Comparison of ENCODE assay signal across 9 cellular contexts in genomic region chr5:180648658-180649296, GRCh38. TPM values are rescaled to one million over a fixed set of nuclear protein-coding genes. Genes with fewer than 3 reads are reported as not detected.
A peak's percentile ranks its signal among the peaks of the same experiment; 100 is the strongest.
DNase-seq lines count a peak whose midpoint lies in the region; ATAC-seq and TF ChIP-seq lines count a peak whose summit lies in the region.
"Had no signal": no experiment of that assay in that cellular context is flagged by ENCODE, and none has a peak within 500 bp of the region (broad histone marks: within the 10 kb centered on the region; RNA-seq: fewer than 3 reads in every experiment).

No MANE protein-coding gene starts in this region.

- H3K4me1 ChIP-seq in CD4-positive, CD25-positive, alpha-beta regulatory T cell (ENCODE audit: control insufficient read depth, insufficient read depth, low read length, poor library complexity, severe bottlenecking), result peaks cover 6% of the 10 kb centered on the region
- H3K4me1 ChIP-seq in Panc1 (ENCODE audit: control insufficient read depth, insufficient read depth, low read length) (no peaks in the 10 kb centered on the region), neural progenitor cell (peaks cover 4% of the 10 kb centered on the region)

- no peak overlapping the region for H3K27ac ChIP-seq in CD4-positive, CD25-positive, alpha-beta regulatory T cell (ENCODE audit: insufficient read depth, low read length, poor library complexity, severe bottlenecking)
- H3K27ac ChIP-seq in Panc1 (ENCODE audit: low read length), result no peak overlapping the region
- no peak overlapping the region for H3K27ac ChIP-seq in neural progenitor cell

- H3F3A ChIP-seq in neural progenitor cell (ENCODE audit: low read depth), result no peaks in the 10 kb centered on the region

- in situ Hi-C loops in Panc1 (cut with HindIII; ENCODE audit: low pct_unique_long_range_greater_than_20kb, low sequenced_read_pairs), result no loop called here

- peaks cover 12% of the 10 kb centered on the region for H4K20me1 ChIP-seq in neural progenitor cell (ENCODE audit: low read depth)

- peak; percentile 22 to 25 for ATAC-seq in CD4-positive, CD25-positive, alpha-beta regulatory T cell (ENCODE audit: low read depth in 2 of 2)
- ATAC-seq in Panc1, result peak; percentile 13; the same call in 1 of the 2 replicates
- ATAC-seq in HG02678 (IDR thresholded peaks at IDR 0.05; ENCODE audit: unreplicated experiment), result no peak
- no peak for ATAC-seq in GM19467 (IDR thresholded peaks at IDR 0.05; ENCODE audit: unreplicated experiment)

- BruUV-seq in Panc1 (replicated peaks; lab: Mats Ljungman, UMichigan), result no TSS peak

- H3K9me3 Mint-ChIP-seq in CD4-positive, CD25-positive, alpha-beta regulatory T cell, result peaks cover 0 to 2% (median 0%) of the 10 kb centered on the region in 7 donors
- H3K9me3 Mint-ChIP-seq in endothelial cell (ENCODE audit: unreplicated experiment) (no peaks in the 10 kb centered on the region), neural progenitor cell (no peaks in the 10 kb centered on the region)

- no peaks in the 10 kb centered on the region for H3K36me3 Mint-ChIP-seq in CD4-positive, CD25-positive, alpha-beta regulatory T cell
- H3K36me3 Mint-ChIP-seq in endothelial cell (ENCODE audit: low read depth, unreplicated experiment), result peaks cover 29% of the 10 kb centered on the region
- H3K36me3 Mint-ChIP-seq in neural progenitor cell, result no peaks in the 10 kb centered on the region

- no peak overlapping the region for H3K4me3 ChIP-seq in CD4-positive, CD25-positive, alpha-beta regulatory T cell (ENCODE audit: low read depth, low read length)
- H3K4me3 ChIP-seq in Panc1 (ENCODE audit: low read depth in 2 of 2, low read length in 2 of 2) (no peak overlapping the region), neural progenitor cell (peak overlapping the region; percentile 65)

- TF ChIP-seq CTCF in Panc1 (IDR thresholded peaks at IDR 0.05) (no peak; the same call in 1 of the 2 replicates), endothelial cell (IDR thresholded peaks at IDR 0.05; ENCODE audit: unreplicated experiment) (peak; percentile 50), neural progenitor cell (IDR thresholded peaks at IDR 0.05) (peak; percentile 69)

- H3K27ac Mint-ChIP-seq in CD4-positive, CD25-positive, alpha-beta regulatory T cell, result peak overlapping the region in 2 of 3 donors; percentile 75 to 92
- H3K27ac Mint-ChIP-seq in endothelial cell (ENCODE audit: unreplicated experiment) (peak overlapping the region; percentile 75), neural progenitor cell (no peak overlapping the region)

- H3K79me2 ChIP-seq in neural progenitor cell (ENCODE audit: low read depth), result no peaks in the 10 kb centered on the region

- peak in 2 of 3 donors; percentile 5 to 22 for DNase-seq in CD4-positive, CD25-positive, alpha-beta regulatory T cell
- no peak for DNase-seq in Panc1 (ENCODE audit: low read depth, low spot score)
- DNase-seq in endothelial cell (ENCODE audit: low spot score), result peak; percentile 74
- peak; percentile 85 for DNase-seq in neural progenitor cell (ENCODE audit: low spot score)
- no peak for DNase-seq in activated CD4-positive, CD25-positive, alpha-beta regulatory T cell treated with anti-CD3 and anti-CD28 coated beads, Interleukin-2, amount 50 U/mL, for 72 hours
- DNase-seq in erythroblast (lab: John Stamatoyannopoulos, UW), result no peak
- DNase-seq: Kasumi-1 had no signal

- peak overlapping the region; percentile 92 for H3K4me2 ChIP-seq in neural progenitor cell

- CTCF ChIA-PET in Panc1 (lab: Charles Lee), result no interaction called here

- POLR2A ChIA-PET in Panc1 (lab: Charles Lee), result no interaction called here

- peak overlapping the region; percentile 76 for H2AFZ ChIP-seq in neural progenitor cell (replicated peaks)

- H3K36me3 ChIP-seq in CD4-positive, CD25-positive, alpha-beta regulatory T cell (ENCODE audit: control insufficient read depth, insufficient read depth, low read length), result no peaks in the 10 kb centered on the region
- H3K36me3 ChIP-seq in Panc1 (ENCODE audit: control insufficient read depth, insufficient read depth, low read length) (no peaks in the 10 kb centered on the region), neural progenitor cell (no peaks in the 10 kb centered on the region)

- H3K9ac ChIP-seq in neural progenitor cell, result no peak overlapping the region

- H3K4me3 Mint-ChIP-seq in CD4-positive, CD25-positive, alpha-beta regulatory T cell, result peak overlapping the region; percentile 81 to 91 (median 83)
- H3K4me3 Mint-ChIP-seq in endothelial cell (ENCODE audit: unreplicated experiment), result peak overlapping the region; percentile 99
- peak overlapping the region; percentile 82 for H3K4me3 Mint-ChIP-seq in neural progenitor cell

- intact Hi-C loops in Panc1 (cut with micrococcal nuclease; ENCODE audit: unreplicated experiment), result no loop called here

- TF ChIP-seq POLR2A in erythroblast (IDR thresholded peaks at IDR 0.05; ENCODE audit: low read length), result no peak

- peaks cover 51% of the 10 kb centered on the region for H3K27me3 Mint-ChIP-seq in CD4-positive, CD25-positive, alpha-beta regulatory T cell
- H3K27me3 Mint-ChIP-seq in endothelial cell (ENCODE audit: unreplicated experiment), result peaks cover 21% of the 10 kb centered on the region
- peaks cover 48% of the 10 kb centered on the region for H3K27me3 Mint-ChIP-seq in neural progenitor cell (ENCODE audit: insufficient read depth, low read depth)

- no peaks in the 10 kb centered on the region for H3K27me3 ChIP-seq in CD4-positive, CD25-positive, alpha-beta regulatory T cell (ENCODE audit: control insufficient read depth, insufficient read depth, low read length)
- H3K27me3 ChIP-seq in Panc1 (ENCODE audit: control insufficient read depth, insufficient read depth, low read length), result peaks cover 13% of the 10 kb centered on the region
- H3K27me3 ChIP-seq in neural progenitor cell, result peaks cover 81% of the 10 kb centered on the region

- H3K9me3 ChIP-seq in CD4-positive, CD25-positive, alpha-beta regulatory T cell (ENCODE audit: control insufficient read depth in 2 of 2, low read length in 2 of 2), result no peaks in the 10 kb centered on the region
- no peaks in the 10 kb centered on the region for H3K9me3 ChIP-seq in Panc1 (ENCODE audit: control insufficient read depth, insufficient read depth, low read depth, low read length)
- H3K9me3 ChIP-seq in neural progenitor cell (ENCODE audit: low read depth), result no peaks in the 10 kb centered on the region

- H3K4me1 Mint-ChIP-seq in CD4-positive, CD25-positive, alpha-beta regulatory T cell, result peaks cover 0 to 30% (median 8%) of the 10 kb centered on the region in 4 donors
- H3K4me1 Mint-ChIP-seq in endothelial cell (ENCODE audit: unreplicated experiment), result peaks cover 50% of the 10 kb centered on the region
- peaks cover 31% of the 10 kb centered on the region for H3K4me1 Mint-ChIP-seq in neural progenitor cell

RNA-seq across cellular contexts. Expression of gene FLT4, which starts 0.6 kb away (rescaled TPM):
- 2.4 TPM for total RNA-seq in CD4-positive, CD25-positive, alpha-beta regulatory T cell
- 1 to 10 TPM; 1.2 to 4.0 (median 2.3) TPM for polyA plus RNA-seq in CD4-positive, CD25-positive, alpha-beta regulatory T cell
- total RNA-seq in Panc1 (2021; ENCODE audit: unreplicated experiment), result 0.44 TPM
- 1.5 TPM for polyA plus RNA-seq in Panc1 (2012; ENCODE audit: insufficient read length)
- total RNA-seq in endothelial cell (ENCODE audit: unreplicated experiment), result 541 TPM
- 2.3 and 13.9 TPM in 2 replicates for total RNA-seq in neural progenitor cell (ENCODE audit: low replicate concordance)

RNA-seq across cellular contexts. Expression of gene SCGB3A1, which starts 57.5 kb away (rescaled TPM):
- total RNA-seq in CD4-positive, CD25-positive, alpha-beta regulatory T cell, result not detected
- polyA plus RNA-seq in CD4-positive, CD25-positive, alpha-beta regulatory T cell, result under 1 TPM in 1 of 4 donors, not detected in 3; 0.49 TPM
- total RNA-seq in Panc1 (2021; ENCODE audit: unreplicated experiment) (not detected), endothelial cell (ENCODE audit: unreplicated experiment) (5.4 TPM), neural progenitor cell (ENCODE audit: low replicate concordance) (not detected in 2 replicates)
- not detected for polyA plus RNA-seq in Panc1 (2012; ENCODE audit: insufficient read length)

Comparison
In these comparisons a context has a peak if more than half of its experiments do, and no peak if none do; other contexts are left out.
1. ATAC-seq: peak in CD4-positive, CD25-positive, alpha-beta regulatory T cell (2 of 2) and Panc1 (single experiment); none in HG02678 (single experiment) and GM19467 (single experiment).
2. DNase-seq: peak in CD4-positive, CD25-positive, alpha-beta regulatory T cell (2 of 3), endothelial cell (single experiment) and neural progenitor cell (single experiment); none in Panc1 (single experiment), activated CD4-positive, CD25-positive, alpha-beta regulatory T cell treated with anti-CD3 and anti-CD28 coated beads, Interleukin-2, amount 50 U/mL, for 72 hours (single experiment) and erythroblast (0 of 2).
3. RNA of gene FLT4, which starts 0.6 kb away (total RNA-seq): 541 TPM in endothelial cell (single experiment); 2.4 TPM in CD4-positive, CD25-positive, alpha-beta regulatory T cell (single experiment), 2.3 to 13.9 TPM in neural progenitor cell and 0.44 TPM in Panc1 (single experiment); every median in the first group is over 10 times any median in the second.
4. Peak in every context shown above with its lines, with median percentiles within 50 percentile points of each other: H3K4me3 Mint-ChIP-seq.